In genomic region chrX:46554942-46555341, GRCh38 we compare ENCODE assay signal across 9 cellular contexts. TPM values are rescaled to one million over a fixed set of nuclear protein-coding genes. Genes with fewer than 3 reads are reported as not detected.
A peak's percentile ranks its signal among the peaks of the same experiment; 100 is the strongest.
DNase-seq lines count a peak whose midpoint lies in the region; ATAC-seq, FAIRE-seq and TF ChIP-seq lines count a peak whose summit lies in the region.
"Had no signal": no experiment of that assay in that cellular context is flagged by ENCODE, and none has a peak within 500 bp of the region (broad histone marks: within the 10 kb centered on the region; RNA-seq: fewer than 3 reads in every experiment).

No MANE protein-coding gene starts in this region.

- ATAC-seq in GM21423 (IDR thresholded peaks at IDR 0.05; ENCODE audit: unreplicated experiment) = no peak

- H3K4me2 ChIP-seq in DOHH2 (ENCODE audit: low read length) (no peak overlapping the region), Karpas-422 (ENCODE audit: low read depth, low read length, poor library complexity, severe bottlenecking) (no peak overlapping the region), astrocyte (ENCODE audit: low read length) (no peak overlapping the region)

- H3K4me3 ChIP-seq in DOHH2 (ENCODE audit: low read length) (no peak overlapping the region), Karpas-422 (ENCODE audit: low read length) (no peak overlapping the region), astrocyte (ENCODE audit: insufficient read depth, low read depth, low read length) (no peak overlapping the region)

- H3K4me3 Mint-ChIP-seq in astrocyte (ENCODE audit: unreplicated experiment) = no peak overlapping the region
- H3K4me3 Mint-ChIP-seq: nephron had no signal

- H3K27me3 ChIP-seq in DOHH2 (ENCODE audit: control insufficient read depth, low read length) (no peaks in the 10 kb centered on the region), Karpas-422 (ENCODE audit: low read length) (no peaks in the 10 kb centered on the region), astrocyte (ENCODE audit: insufficient read depth, low read length) (no peaks in the 10 kb centered on the region)

- no peak overlapping the region for H3K27ac ChIP-seq in DOHH2 (ENCODE audit: low read depth, low read length)
- H3K27ac ChIP-seq in Karpas-422 (ENCODE audit: low read length) = no peak overlapping the region
- H3K27ac ChIP-seq in astrocyte (ENCODE audit: low read depth, low read length) = no peak overlapping the region

- H3K9ac ChIP-seq in Karpas-422 (ENCODE audit: low read length) (no peak overlapping the region), astrocyte (ENCODE audit: low read length) (no peak overlapping the region)

- H3K36me3 Mint-ChIP-seq in astrocyte (ENCODE audit: low read depth, unreplicated experiment) = peaks cover 5% of the 10 kb centered on the region

- H3K9me3 Mint-ChIP-seq in astrocyte (ENCODE audit: unreplicated experiment) = no peaks in the 10 kb centered on the region

- H3K9me3 ChIP-seq in DOHH2 (ENCODE audit: control insufficient read depth, insufficient read depth, low read length) (no peaks in the 10 kb centered on the region), Karpas-422 (ENCODE audit: low read length) (no peaks in the 10 kb centered on the region), astrocyte (ENCODE audit: insufficient read depth, low read depth, low read length) (no peaks in the 10 kb centered on the region)

- H3K36me3 ChIP-seq in DOHH2 (ENCODE audit: control insufficient read depth, low read length) = no peaks in the 10 kb centered on the region
- H3K36me3 ChIP-seq in Karpas-422 (ENCODE audit: insufficient read depth, low read length) = no peaks in the 10 kb centered on the region
- no peaks in the 10 kb centered on the region for H3K36me3 ChIP-seq in astrocyte (ENCODE audit: insufficient read depth, low read length)

- no peaks in the 10 kb centered on the region for H3K27me3 Mint-ChIP-seq in astrocyte (ENCODE audit: low read depth, unreplicated experiment)

- DNase-seq in Karpas-422 = peak; percentile 51
- DNase-seq in astrocyte (ENCODE audit: low read depth) = no peak
- DNase-seq in medulla oblongata (ENCODE audit: extremely low spot score) = peak; percentile 4
- DNase-seq in NK-92 treated with Interleukin-12 subunit alpha and Interleukin-12 subunit beta, amount 100 ng/mL, for 24 hours (lab: John Stamatoyannopoulos, UW) = no peak
- DNase-seq in activated CD4-positive, alpha-beta T cell treated with anti-CD3 and anti-CD28 coated beads for 48 hours = no peak
- DNase-seq in GM13976 (ENCODE audit: low spot score) = no peak

- H3K27ac Mint-ChIP-seq in astrocyte (ENCODE audit: unreplicated experiment) = no peak overlapping the region
- H3K27ac Mint-ChIP-seq: nephron had no signal

- no peaks in the 10 kb centered on the region for H3K79me2 ChIP-seq in DOHH2 (ENCODE audit: control insufficient read depth, low read length)
- no peaks in the 10 kb centered on the region for H3K79me2 ChIP-seq in Karpas-422 (ENCODE audit: low read length)
- H3K79me2 ChIP-seq in astrocyte (ENCODE audit: insufficient read depth, low read length) = peaks cover 2% of the 10 kb centered on the region

- peaks cover 7% of the 10 kb centered on the region for H3K4me1 Mint-ChIP-seq in astrocyte (ENCODE audit: low read depth, unreplicated experiment)
- H3K4me1 Mint-ChIP-seq: nephron had no signal

- TF ChIP-seq CTCF in DOHH2 (IDR thresholded peaks at IDR 0.05; ENCODE audit: low read depth, low read length, poor library complexity, severe bottlenecking) (peak; percentile 13), astrocyte (IDR thresholded peaks at IDR 0.05; ENCODE audit: insufficient read depth, low read depth, low read length) (peak; percentile 27), GM13976 (IDR thresholded peaks at IDR 0.05; ENCODE audit: borderline replicate concordance, control extremely low read depth, extremely low read depth, insufficient read depth, missing control alignments) (no peak)

- H2AFZ ChIP-seq in Karpas-422 (ENCODE audit: low read length) (no peak overlapping the region), astrocyte (ENCODE audit: low read depth, low read length) (no peak overlapping the region)

- peak; percentile 69 for FAIRE-seq in astrocyte (lab: Jason Lieb, UNC)

- no peaks in the 10 kb centered on the region for H3F3A ChIP-seq in DOHH2 (ENCODE audit: control insufficient read depth, insufficient read depth)

- no peaks in the 10 kb centered on the region for H4K20me1 ChIP-seq in DOHH2 (ENCODE audit: control insufficient read depth, insufficient read depth, low read depth, low read length)
- H4K20me1 ChIP-seq in Karpas-422 (ENCODE audit: insufficient read depth, low read depth, low read length) = no peaks in the 10 kb centered on the region
- H4K20me1 ChIP-seq in astrocyte (ENCODE audit: insufficient read depth, low read length) = no peaks in the 10 kb centered on the region

- in situ Hi-C loops in GM13976 (cut with MboI; ENCODE audit: low sequenced_read_pairs, unreplicated experiment) = loop anchor here (10.0 kb wide), 1 partner anchor 240 kb away; no protein-coding TSS in a partner anchor

- H3K4me1 ChIP-seq in DOHH2 (ENCODE audit: control insufficient read depth, low read length) (peaks cover 8% of the 10 kb centered on the region; the same call in 1 of the 2 replicates), Karpas-422 (ENCODE audit: low read length) (no peaks in the 10 kb centered on the region), astrocyte (ENCODE audit: insufficient read depth, low read length) (no peaks in the 10 kb centered on the region)

- H3K9me2 ChIP-seq in DOHH2 (replicated peaks; ENCODE audit: control insufficient read depth, low read length) (no peaks in the 10 kb centered on the region), Karpas-422 (replicated peaks; ENCODE audit: insufficient read depth, low read length) (no peaks in the 10 kb centered on the region)

RNA-seq across cellular contexts. Expression of gene ZNF674, which starts 9.7 kb away (rescaled TPM):
- 1.6 and 2.9 TPM in 2 replicates for total RNA-seq in Karpas-422 (2014; rRNA removed; shearing (Covaris generic); ENCODE audit: low replicate concordance)
- 4.6 and 5.5 TPM in 2 replicates for total RNA-seq in astrocyte

RNA-seq across cellular contexts. Expression of gene CHST7, which starts 18.6 kb away (rescaled TPM):
- 1.6 and 2.5 TPM in 2 replicates for total RNA-seq in Karpas-422 (2014; rRNA removed; shearing (Covaris generic); ENCODE audit: low replicate concordance)
- total RNA-seq in astrocyte = 13.8 and 15.4 TPM in 2 replicates

Comparison
In these comparisons a context has a peak if more than half of its experiments do, and no peak if none do; other contexts are left out.
1. DNase-seq: peak in Karpas-422 (single experiment) and medulla oblongata (single experiment); none in astrocyte (single experiment), NK-92 treated with Interleukin-12 subunit alpha and Interleukin-12 subunit beta, amount 100 ng/mL, for 24 hours (single experiment), activated CD4-positive, alpha-beta T cell treated with anti-CD3 and anti-CD28 coated beads for 48 hours (single experiment) and GM13976 (single experiment).